Comparison of ENCODE assay signal across 24 cellular contexts in genomic region chr11:120655589-120655988, GRCh38.
DNase-seq lines count a peak whose midpoint lies in the region; ATAC-seq, FAIRE-seq and TF ChIP-seq lines count a peak whose summit lies in the region.
"Had no signal": no experiment of that assay in that cellular context is flagged by ENCODE, and none has a peak within 500 bp of the region (broad histone marks: within the 10 kb centered on the region; RNA-seq: fewer than 3 reads in every experiment).

No MANE protein-coding gene starts in this region.

- H3K27ac ChIP-seq in GM12878 (ENCODE audit: control insufficient read depth, insufficient read depth), result no peak overlapping the region
- H3K27ac ChIP-seq: A549; BLaER1 treated with 17β-estradiol and CSF1 and Interleukin-3, amounts not matched to agents 10 nM and 100 nM had no signal

- H3K4me1 Mint-ChIP-seq in activated naive CD8-positive, alpha-beta T cell treated with anti-CD3 and anti-CD28 coated beads, Interleukin-2, amount 50 U/mL, for 24 hours, result no peaks in the 10 kb centered on the region
- H3K4me1 Mint-ChIP-seq in effector memory CD8-positive, alpha-beta T cell (ENCODE audit: low read depth in 2 of 2), result peaks cover 5 to 6% of the 10 kb centered on the region in 2 donors

- in situ Hi-C loops in GM12878 (cut with MboI) (no loop called here), KBM-7 (cut with MboI; ENCODE audit: low pct_unique_long_range_greater_than_20kb, low sequenced_read_pairs) (no loop called here)

- no peak overlapping the region for H3K4me3 Mint-ChIP-seq in activated naive CD8-positive, alpha-beta T cell treated with anti-CD3 and anti-CD28 coated beads, Interleukin-2, amount 50 U/mL, for 24 hours
- no peak overlapping the region for H3K4me3 Mint-ChIP-seq in effector memory CD8-positive, alpha-beta T cell
- H3K4me3 Mint-ChIP-seq: CD4-positive, alpha-beta T cell had no signal

- POLR2A ChIA-PET in GM12878 (lab: Charles Lee), result interaction anchor here (0.7 to 1.4 kb wide), 2 partner anchors 13 to 91 kb away, joined by 4 to 5 read pairs; no protein-coding TSS in a partner anchor

- CTCF ChIA-PET in GM12878 (lab: Yijun Ruan, JAX), result interaction anchor here (0.8 to 9.0 kb wide), 12 partner anchors 9 to 539 kb away, joined by 3 to 111 read pairs (median 4); no protein-coding TSS in a partner anchor

- H3K27me3 Mint-ChIP-seq in activated naive CD8-positive, alpha-beta T cell treated with anti-CD3 and anti-CD28 coated beads, Interleukin-2, amount 50 U/mL, for 24 hours, result peaks cover 6% of the 10 kb centered on the region
- H3K27me3 Mint-ChIP-seq in effector memory CD8-positive, alpha-beta T cell, result peaks cover 11 to 45% of the 10 kb centered on the region in 2 donors

- ATAC-seq in GM21529 (IDR thresholded peaks at IDR 0.05; ENCODE audit: unreplicated experiment) (peak; percentile 30), GM12878 (peak; percentile 40), GM21786 (IDR thresholded peaks at IDR 0.05; ENCODE audit: unreplicated experiment) (no peak)
- ATAC-seq in activated naive CD8-positive, alpha-beta T cell treated with anti-CD3 and anti-CD28 coated beads, Interleukin-2, amount 50 U/mL, for 24 hours, result no peak
- ATAC-seq in effector memory CD8-positive, alpha-beta T cell (replicated peaks), result no peak
- ATAC-seq: A549, HCT116, K562 had no signal

- H3K4me2 ChIP-seq in GM12878 (ENCODE audit: control insufficient read depth, insufficient read depth), result no peak overlapping the region
- H3K4me2 ChIP-seq: A549; BLaER1 treated with 17β-estradiol and CSF1 and Interleukin-3, amounts not matched to agents 10 nM and 100 nM had no signal

- TF ChIP-seq CTCF in GM12878 (IDR thresholded peaks at IDR 0.05 in 2 of 3, conservative IDR thresholded peaks at IDR 0.05 in 1 of 3; ENCODE audit: control insufficient read depth in 2 of 3, extremely low read depth in 1 of 3, insufficient read depth in 1 of 3, low read depth in 3 of 3, low read length in 3 of 3), result no peak

- no peaks in the 10 kb centered on the region for H3K79me2 ChIP-seq in GM12878 (ENCODE audit: control insufficient read depth, insufficient read depth, low read length)

- BruUV-seq in GM12878 (replicated peaks; lab: Mats Ljungman, UMichigan), result no TSS peak

- no peaks in the 10 kb centered on the region for H3K9me3 Mint-ChIP-seq in activated naive CD8-positive, alpha-beta T cell treated with anti-CD3 and anti-CD28 coated beads, Interleukin-2, amount 50 U/mL, for 24 hours
- no peaks in the 10 kb centered on the region for H3K9me3 Mint-ChIP-seq in effector memory CD8-positive, alpha-beta T cell
- H3K9me3 Mint-ChIP-seq: CD4-positive, alpha-beta T cell had no signal

- RAD21 ChIA-PET in GM12878 (lab: Charles Lee; ENCODE audit: unreplicated experiment), result interaction anchor here (0.9 to 5.1 kb wide), 7 partner anchors 26 to 320 kb away, joined by 3 to 38 read pairs (median 5); partner anchors contain the start of gene GRIK4

- H3K4me1 ChIP-seq in GM12878 (ENCODE audit: control insufficient read depth, insufficient read depth, low read length), result peaks cover 37% of the 10 kb centered on the region
- H3K4me1 ChIP-seq: A549 had no signal

- no peak for TF ChIP-seq RAD21 in GM12878 (IDR thresholded peaks at IDR 0.05; ENCODE audit: insufficient read depth, low read depth, low read length)

- H3K9me3 ChIP-seq in GM12878 (replicated peaks; ENCODE audit: control insufficient read depth, insufficient read depth, low read length), result no peaks in the 10 kb centered on the region
- H3K9me3 ChIP-seq: A549; BLaER1 treated with 17β-estradiol and CSF1 and Interleukin-3, amounts not matched to agents 10 nM and 100 nM; MG63 had no signal

- H3K9ac ChIP-seq in GM12878 (ENCODE audit: control insufficient read depth, insufficient read depth, low read length), result no peak overlapping the region
- H3K9ac ChIP-seq: BLaER1 treated with 17β-estradiol and CSF1 and Interleukin-3, amounts not matched to agents 10 nM and 100 nM had no signal

- H3K36me3 Mint-ChIP-seq in activated naive CD8-positive, alpha-beta T cell treated with anti-CD3 and anti-CD28 coated beads, Interleukin-2, amount 50 U/mL, for 24 hours (ENCODE audit: low read depth), result no peaks in the 10 kb centered on the region
- H3K36me3 Mint-ChIP-seq in effector memory CD8-positive, alpha-beta T cell (ENCODE audit: insufficient read depth), result no peaks in the 10 kb centered on the region

- DNase-seq in GM12891 (ENCODE audit: insufficient read length, low spot score) (no peak), GM12878 (ENCODE audit: low read depth, low spot score) (peak; percentile 39), KBM-7 (no peak)
- no peak for DNase-seq in activated naive CD8-positive, alpha-beta T cell treated with anti-CD3 and anti-CD28 coated beads, Interleukin-2, amount 50 U/mL, for 24 hours
- DNase-seq in effector memory CD8-positive, alpha-beta T cell, result no peak
- DNase-seq: AML-193; CD4-positive, alpha-beta T cell; MG63; NCI-H1105 treated with DMSO at 0.1 percent for 48 hours; NCI-H2029; NCI-H446; NCI-H526; NCI-H82; RPMI8226; SHP77 treated with DMSO at 0.1 percent for 48 hours; T-helper 1 cell had no signal

- H3K27me3 ChIP-seq in GM12878 (replicated peaks in 1 of 2; ENCODE audit: control insufficient read depth in 2 of 2, insufficient read depth in 2 of 2, low read length in 1 of 2), result no peaks in the 10 kb centered on the region
- H3K27me3 ChIP-seq: BLaER1 treated with 17β-estradiol and CSF1 and Interleukin-3, amounts not matched to agents 10 nM and 100 nM; MG63 had no signal

- intact Hi-C loops in GM12878 (cut with micrococcal nuclease; ENCODE audit: unreplicated experiment), result loop anchor here (2.0 to 5.0 kb wide), 2 partner anchors 57 to 91 kb away; no protein-coding TSS in a partner anchor

- SMC1A ChIA-PET in GM12878 (lab: Charles Lee; ENCODE audit: uncharacterized antibody, unreplicated experiment), result interaction anchor here (0.6 to 6.6 kb wide), 17 partner anchors 12 to 539 kb away, joined by 3 to 36 read pairs (median 5); no protein-coding TSS in a partner anchor

- no peaks in the 10 kb centered on the region for H4K20me1 ChIP-seq in GM12878 (ENCODE audit: control insufficient read depth, insufficient read depth)

- 21% methylated on average over 5 of the region's 5 CpGs for WGBS in GM12878 (ENCODE audit: insufficient coverage, insufficient replicate concordance, low lambda C conversion rate, missing lambda C conversion rate)

- H3K36me3 ChIP-seq in GM12878 (ENCODE audit: control insufficient read depth in 2 of 2, insufficient read depth in 2 of 2, low read length in 1 of 2), result no peaks in the 10 kb centered on the region
- H3K36me3 ChIP-seq: BLaER1 treated with 17β-estradiol and CSF1 and Interleukin-3, amounts not matched to agents 10 nM and 100 nM; MG63 had no signal

- H3K4me3 ChIP-seq in GM12878, result no peak overlapping the region
- H3K4me3 ChIP-seq: A549; BLaER1 treated with 17β-estradiol and CSF1 and Interleukin-3, amounts not matched to agents 10 nM and 100 nM; K562; MG63 had no signal

- FAIRE-seq in GM12891 (lab: Jason Lieb, UNC), result peak; percentile 70
- FAIRE-seq in GM12878 (lab: Jason Lieb, UNC), result no peak
- FAIRE-seq: A549, D721Med, HTR-8/SVneo, K562 had no signal

- TF ChIP-seq POLR2A in GM12891 (IDR thresholded peaks at IDR 0.05; ENCODE audit: low read depth, low read length) (no peak), GM12878 (IDR thresholded peaks at IDR 0.05; ENCODE audit: low read depth, low read length) (no peak)

- H2AFZ ChIP-seq in GM12878 (ENCODE audit: control insufficient read depth, low read depth, low read length), result no peak overlapping the region

- no peak for TF ChIP-seq EP300 in GM12878 (IDR thresholded peaks at IDR 0.05; ENCODE audit: borderline replicate concordance in 1 of 2, control insufficient read depth in 1 of 2, low read depth in 2 of 2, low read length in 2 of 2)

- no peak overlapping the region for H3K27ac Mint-ChIP-seq in activated naive CD8-positive, alpha-beta T cell treated with anti-CD3 and anti-CD28 coated beads, Interleukin-2, amount 50 U/mL, for 24 hours
- H3K27ac Mint-ChIP-seq in effector memory CD8-positive, alpha-beta T cell, result no peak overlapping the region
- H3K27ac Mint-ChIP-seq: CD4-positive, alpha-beta T cell had no signal

TF ChIP-seq in GM12891, 5 proteins besides CTCF, POLR2A, EP300 and RAD21:
- TF ChIP-seq SPI1 (IDR thresholded peaks at IDR 0.05; ENCODE audit: low read depth, low read length) (peak; percentile 64), PAX5 (IDR thresholded peaks at IDR 0.05; ENCODE audit: insufficient read depth, low read length, severe bottlenecking) (no peak)

TF ChIP-seq in GM12878, 131 proteins besides CTCF, POLR2A, EP300 and RAD21 (continues in another document):
- TF ChIP-seq RUNX3 (IDR thresholded peaks at IDR 0.05; ENCODE audit: low read length) (peak; percentile 63; the same call in 1 of the 2 replicates), MXI1 (IDR thresholded peaks at IDR 0.05; ENCODE audit: low read depth, low read length) (no peak), DPF2 (IDR thresholded peaks at IDR 0.05) (peak; percentile 33; the same call in 1 of the 2 replicates), BHLHE40 (IDR thresholded peaks at IDR 0.05; ENCODE audit: borderline replicate concordance in 1 of 2, low read depth in 2 of 2, low read length in 1 of 2) (peak in 1 of 2 experiments; percentile 34; a peak in 1 of 4 replicates), IKZF2 (IDR thresholded peaks at IDR 0.05) (peak; percentile 83; a peak in 2 of 4 replicates), STAT1 (conservative IDR thresholded peaks at IDR 0.05) (no peak), NR2C2 (IDR thresholded peaks at IDR 0.05; ENCODE audit: borderline replicate concordance, control insufficient read depth, insufficient read length, low read depth) (no peak), TCF12 (IDR thresholded peaks at IDR 0.05; ENCODE audit: low read depth, low read length) (peak; percentile 76; the same call in 1 of the 2 replicates), ATF7 (IDR thresholded peaks at IDR 0.05; ENCODE audit: low read depth) (peak; percentile 55; the same call in 1 of the 2 replicates)
- TF ChIP-seq, protein P1, sequence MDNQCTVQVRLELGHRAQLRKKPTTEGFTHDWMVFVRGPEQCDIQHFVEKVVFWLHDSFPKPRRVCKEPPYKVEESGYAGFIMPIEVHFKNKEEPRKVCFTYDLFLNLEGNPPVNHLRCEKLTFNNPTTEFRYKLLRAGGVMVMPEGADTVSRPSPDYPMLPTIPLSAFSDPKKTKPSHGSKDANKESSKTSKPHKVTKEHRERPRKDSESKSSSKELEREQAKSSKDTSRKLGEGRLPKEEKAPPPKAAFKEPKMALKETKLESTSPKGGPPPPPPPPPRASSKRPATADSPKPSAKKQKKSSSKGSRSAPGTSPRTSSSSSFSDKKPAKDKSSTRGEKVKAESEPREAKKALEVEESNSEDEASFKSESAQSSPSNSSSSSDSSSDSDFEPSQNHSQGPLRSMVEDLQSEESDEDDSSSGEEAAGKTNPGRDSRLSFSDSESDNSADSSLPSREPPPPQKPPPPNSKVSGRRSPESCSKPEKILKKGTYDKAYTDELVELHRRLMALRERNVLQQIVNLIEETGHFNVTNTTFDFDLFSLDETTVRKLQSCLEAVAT (IDR thresholded peaks at IDR 0.05), result peak; percentile 58; the same call in 1 of the 2 replicates

Comparison
In these comparisons a context has a peak if more than half of its experiments do, and no peak if none do; other contexts are left out.
1. ATAC-seq: peak in GM21529 (single experiment) and GM12878 (single experiment); none in GM21786 (single experiment), activated naive CD8-positive, alpha-beta T cell treated with anti-CD3 and anti-CD28 coated beads, Interleukin-2, amount 50 U/mL, for 24 hours (single experiment) and effector memory CD8-positive, alpha-beta T cell (single experiment).